ENCODE assay signal across 13 cellular contexts in the genomic region with DNA sequence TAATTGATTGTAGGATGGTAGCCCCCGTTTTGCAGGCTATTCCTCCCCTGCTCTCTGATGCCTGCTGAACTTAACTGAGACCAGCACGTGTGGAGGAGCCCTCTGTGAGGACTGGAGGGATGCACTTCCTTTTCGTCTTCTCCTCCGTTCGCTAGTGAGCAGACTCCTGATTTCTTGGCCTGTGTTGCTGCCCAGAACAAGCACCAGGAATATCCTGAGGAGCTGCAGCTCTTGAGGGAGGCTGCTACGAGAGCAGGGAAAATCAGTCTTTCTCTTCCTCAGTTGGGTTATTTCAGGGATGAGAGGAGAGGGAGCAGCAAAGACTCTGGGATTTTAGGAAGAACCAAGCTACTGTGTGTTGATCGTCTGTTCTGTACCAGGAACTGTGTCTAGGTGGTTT.
DNase-seq lines count a peak whose midpoint lies in the region; ATAC-seq, FAIRE-seq and TF ChIP-seq lines count a peak whose summit lies in the region.
"Had no signal": no experiment of that assay in that cellular context is flagged by ENCODE, and none has a peak within 500 bp of the region (broad histone marks: within the 10 kb centered on the region; RNA-seq: fewer than 3 reads in every experiment).

No MANE protein-coding gene starts in this region.

- H3K9me3 ChIP-seq in A549, result no peaks in the 10 kb centered on the region
- H3K9me3 ChIP-seq in naive thymus-derived CD4-positive, alpha-beta T cell (ENCODE audit: control insufficient read depth in 2 of 3, low read length in 3 of 3), result no peaks in the 10 kb centered on the region
- H3K9me3 ChIP-seq in osteoblast (ENCODE audit: low read depth, low read length), result no peaks in the 10 kb centered on the region
- H3K9me3 ChIP-seq in neuronal stem cell (replicated peaks in 1 of 2; ENCODE audit: control insufficient read depth in 2 of 2, insufficient read depth in 1 of 2, low read depth in 1 of 2, low read length in 2 of 2), result no peaks in the 10 kb centered on the region
- H3K9me3 ChIP-seq: SJCRH30 had no signal

- H3K27me3 Mint-ChIP-seq in Calu3 (ENCODE audit: unreplicated experiment) (no peaks in the 10 kb centered on the region), brain (peaks cover 3% of the 10 kb centered on the region)
- peaks cover 0 to 2% (median 0%) of the 10 kb centered on the region in 5 donors for H3K27me3 Mint-ChIP-seq in naive thymus-derived CD4-positive, alpha-beta T cell

- no peak overlapping the region for H3K18ac ChIP-seq in neuronal stem cell (ENCODE audit: low read length)

- H3K36me3 Mint-ChIP-seq in Calu3 (ENCODE audit: insufficient read depth, unreplicated experiment) (no peaks in the 10 kb centered on the region), brain (no peaks in the 10 kb centered on the region)
- peaks cover 0 to 3% (median 0%) of the 10 kb centered on the region in 5 donors for H3K36me3 Mint-ChIP-seq in naive thymus-derived CD4-positive, alpha-beta T cell

- H3K79me1 ChIP-seq in neuronal stem cell (ENCODE audit: low read depth, low read length), result no peaks in the 10 kb centered on the region

- no peak overlapping the region for H3K9ac ChIP-seq in neuronal stem cell (ENCODE audit: low read depth, low read length, poor library complexity)

- H3K4me3 Mint-ChIP-seq in Calu3 (ENCODE audit: low read depth, unreplicated experiment) (peak overlapping the region; percentile 4), brain (no peak overlapping the region)
- H3K4me3 Mint-ChIP-seq in naive thymus-derived CD4-positive, alpha-beta T cell, result peak overlapping the region in 9 of 10 donors; percentile 26 to 56 (median 49)

- H3K4me1 Mint-ChIP-seq in Calu3 (ENCODE audit: low read depth, unreplicated experiment), result peaks cover 78% of the 10 kb centered on the region
- peaks cover 50% of the 10 kb centered on the region for H3K4me1 Mint-ChIP-seq in brain
- peaks cover 27 to 84% (median 63%) of the 10 kb centered on the region in 7 donors for H3K4me1 Mint-ChIP-seq in naive thymus-derived CD4-positive, alpha-beta T cell

- intact Hi-C loops in Calu3 (cut with micrococcal nuclease; ENCODE audit: unreplicated experiment), result no loop called here
- intact Hi-C loops in naive thymus-derived CD4-positive, alpha-beta T cell (cut with micrococcal nuclease), result loop anchor here in 1 of 2 donors (5.0 kb wide), 1 partner anchor 73 kb away; a partner anchor contains a TSS

- H3K4me3 ChIP-seq in A549 (no peak overlapping the region), osteoblast (ENCODE audit: insufficient read depth, low read length) (no peak overlapping the region), neuronal stem cell (ENCODE audit: low read length in 2 of 2) (no peak overlapping the region)
- H3K4me3 ChIP-seq in naive thymus-derived CD4-positive, alpha-beta T cell (ENCODE audit: low read length), result no peak overlapping the region
- H3K4me3 ChIP-seq: SJCRH30 had no signal

- H3K27ac ChIP-seq in A549 (peak overlapping the region in 1 of 2 experiments; percentile 57; a peak in 2 of 6 replicates), osteoblast (ENCODE audit: low read depth, low read length) (no peak overlapping the region), neuronal stem cell (replicated peaks; ENCODE audit: low read length) (no peak overlapping the region)
- no peak overlapping the region for H3K27ac ChIP-seq in naive thymus-derived CD4-positive, alpha-beta T cell (ENCODE audit: low read depth, low read length)
- H3K27ac ChIP-seq: SJCRH30 had no signal

- no peaks in the 10 kb centered on the region for H4K20me1 ChIP-seq in osteoblast (ENCODE audit: insufficient read depth, low read length)

- POLR2A ChIA-PET in A549 (lab: Yijun Ruan, JAX), result no interaction called here
- POLR2A ChIA-PET in naive thymus-derived CD4-positive, alpha-beta T cell (lab: Charles Lee), result interaction anchor here (0.7 kb wide), 2 partner anchors 80 to 1425 kb away, joined by 3 read pairs; no protein-coding TSS in a partner anchor

- peak overlapping the region; percentile 79 for H3K27ac Mint-ChIP-seq in Calu3 (ENCODE audit: unreplicated experiment)
- peak overlapping the region in 3 of 5 experiments; percentile 19 to 59 (median 49) for H3K27ac Mint-ChIP-seq in brain
- peak overlapping the region; percentile 34 to 87 (median 63) for H3K27ac Mint-ChIP-seq in naive thymus-derived CD4-positive, alpha-beta T cell

- no peak overlapping the region for H2AK5ac ChIP-seq in neuronal stem cell (ENCODE audit: low read depth, low read length)

- H4K8ac ChIP-seq in neuronal stem cell (ENCODE audit: low read depth, low read length), result no peak overlapping the region

- DNase-seq in A549 (ENCODE audit: low read depth in 1 of 2, low spot score in 1 of 2), result no peak
- DNase-seq in Calu3, result no peak
- no peak for DNase-seq in naive thymus-derived CD4-positive, alpha-beta T cell
- DNase-seq in H4 (ENCODE audit: low spot score), result no peak
- no peak for DNase-seq in osteoblast (ENCODE audit: insufficient read length, low spot score, missing footprints)
- DNase-seq in HTR-8/SVneo (ENCODE audit: insufficient read length, low spot score), result no peak
- DNase-seq in neuronal stem cell (ENCODE audit: low spot score), result no peak
- DNase-seq: activated CD4-positive, alpha-beta T cell treated with anti-CD3 and anti-CD28 coated beads, Interleukin-2, amount 50 U/mL, for 4 hours; NCI-H446 treated with DMSO at 0.1 percent for 48 hours; stimulated activated CD4-positive, alpha-beta T cell treated with anti-CD3 and anti-CD28 coated beads, Interleukin-1b, Interleukin-23, amount 100 ng/mL, for 48 hours had no signal

- no peak overlapping the region for H3K23ac ChIP-seq in neuronal stem cell (ENCODE audit: low read depth, low read length, poor library complexity)

- no peak overlapping the region for H4K91ac ChIP-seq in neuronal stem cell (ENCODE audit: low read depth, low read length, poor library complexity)

- H3K79me2 ChIP-seq in osteoblast (ENCODE audit: insufficient read depth, low read length), result no peaks in the 10 kb centered on the region

- WGBS in A549 (ENCODE audit: missing lambda C conversion rate), result 76% methylated on average over 7 of the region's 7 CpGs
- no CpG with 5 or more reads among the region's 7 CpGs for WGBS in neuronal stem cell (ENCODE audit: extremely low coverage in 2 of 2, insufficient read length in 2 of 2, insufficient replicate concordance in 1 of 2), 2 donors

- H3K9me3 Mint-ChIP-seq in Calu3 (ENCODE audit: low read depth, unreplicated experiment) (no peaks in the 10 kb centered on the region), brain (no peaks in the 10 kb centered on the region)
- no peaks in the 10 kb centered on the region for H3K9me3 Mint-ChIP-seq in naive thymus-derived CD4-positive, alpha-beta T cell

- H3K36me3 ChIP-seq in naive thymus-derived CD4-positive, alpha-beta T cell (ENCODE audit: control insufficient read depth in 2 of 3, insufficient read depth in 3 of 3, low read length in 3 of 3), result no peaks in the 10 kb centered on the region
- no peaks in the 10 kb centered on the region for H3K36me3 ChIP-seq in osteoblast (ENCODE audit: insufficient read depth, low read length)
- no peaks in the 10 kb centered on the region for H3K36me3 ChIP-seq in neuronal stem cell (replicated peaks in 1 of 2; ENCODE audit: control insufficient read depth in 2 of 2, insufficient read depth in 2 of 2, low read length in 2 of 2)
- H3K36me3 ChIP-seq: SJCRH30 had no signal

- H3K14ac ChIP-seq in neuronal stem cell (ENCODE audit: low read length), result no peak overlapping the region

- no peaks in the 10 kb centered on the region for H3K27me3 ChIP-seq in naive thymus-derived CD4-positive, alpha-beta T cell (ENCODE audit: control insufficient read depth in 2 of 2, insufficient read depth in 2 of 2, low read length in 2 of 2)
- H3K27me3 ChIP-seq in osteoblast (ENCODE audit: insufficient read depth, low read length) (no peaks in the 10 kb centered on the region), neuronal stem cell (ENCODE audit: control insufficient read depth in 3 of 3, insufficient read depth in 3 of 3, low read depth in 1 of 3, low read length in 3 of 3) (no peaks in the 10 kb centered on the region)
- H3K27me3 ChIP-seq: SJCRH30 had no signal

- no peak for TF ChIP-seq RAD21 in A549 (conservative IDR thresholded peaks at IDR 0.05 in 1 of 2, IDR thresholded peaks at IDR 0.05 in 1 of 2)

- H2BK5ac ChIP-seq in neuronal stem cell (ENCODE audit: low read length), result no peak overlapping the region

- no peak for TF ChIP-seq EP300 in A549 (IDR thresholded peaks at IDR 0.05)

- H2BK120ac ChIP-seq in neuronal stem cell (ENCODE audit: low read depth, low read length), result no peak overlapping the region

- CTCF ChIA-PET in A549 (lab: Yijun Ruan, JAX) (interaction anchor here (0.7 to 3.3 kb wide), 12 partner anchors 9 to 129 kb away, joined by 3 to 16 read pairs (median 4); a partner anchor contains a TSS), Calu3 (lab: Charles Lee) (interaction anchor here (1.1 to 2.1 kb wide), 8 partner anchors 9 to 74 kb away, joined by 3 to 14 read pairs (median 6); a partner anchor contains a TSS)
- CTCF ChIA-PET in naive thymus-derived CD4-positive, alpha-beta T cell (lab: Charles Lee), result interaction anchor here (1.1 to 1.4 kb wide), 2 partner anchors 22 to 37 kb away, joined by 3 to 6 read pairs; no protein-coding TSS in a partner anchor

- no peak overlapping the region for H3K4ac ChIP-seq in neuronal stem cell (ENCODE audit: low read length)

- H2AFZ ChIP-seq in osteoblast (ENCODE audit: low read length) (no peak overlapping the region), neuronal stem cell (ENCODE audit: low read length) (no peak overlapping the region)

- no peak for ATAC-seq in A549
- no peak for ATAC-seq in naive thymus-derived CD4-positive, alpha-beta T cell
- ATAC-seq: esophagus mucosa had no signal

- no TSS peak for BruUV-seq in Calu3 (replicated peaks; lab: Mats Ljungman, UMichigan)

- no peak overlapping the region for H2BK15ac ChIP-seq in neuronal stem cell (ENCODE audit: low read length)

- no peak overlapping the region for H2BK12ac ChIP-seq in neuronal stem cell (ENCODE audit: low read length)

- FAIRE-seq in A549 (lab: Jason Lieb, UNC) (no peak), HTR-8/SVneo (lab: Jason Lieb, UNC) (no peak)

- TF ChIP-seq CTCF in A549 (IDR thresholded peaks at IDR 0.05) (no peak), Calu3 (IDR thresholded peaks at IDR 0.05; ENCODE audit: unreplicated experiment) (no peak), brain (conservative IDR thresholded peaks at IDR 0.05) (no peak), osteoblast (IDR thresholded peaks at IDR 0.05; ENCODE audit: extremely low read depth, low read depth, low read length) (no peak)

- peaks cover 31% of the 10 kb centered on the region for H3K4me1 ChIP-seq in A549
- peaks cover 11 to 43% of the 10 kb centered on the region in 2 donors for H3K4me1 ChIP-seq in naive thymus-derived CD4-positive, alpha-beta T cell (ENCODE audit: control insufficient read depth in 2 of 2, insufficient read depth in 2 of 2, low read length in 2 of 2)
- H3K4me1 ChIP-seq in osteoblast (ENCODE audit: insufficient read depth, low read length), result peaks cover 16% of the 10 kb centered on the region
- peaks cover 9 to 14% of the 10 kb centered on the region in 2 donors for H3K4me1 ChIP-seq in neuronal stem cell (ENCODE audit: control insufficient read depth in 2 of 2, insufficient read depth in 1 of 2, low read depth in 1 of 2, low read length in 2 of 2)

- no peak for TF ChIP-seq POLR2A in A549 (IDR thresholded peaks at IDR 0.05; ENCODE audit: low read length)

- H3K4me2 ChIP-seq in A549 (0 out of 3 replicates have a peak overlapping the region, but pooled peaks have one; percentile 12), osteoblast (ENCODE audit: insufficient read depth, low read length) (no peak overlapping the region), neuronal stem cell (ENCODE audit: insufficient read depth, low read length, poor library complexity, severe bottlenecking) (no peak overlapping the region)

Comparison
In these comparisons a context has a peak if more than half of its experiments do, and no peak if none do; other contexts are left out.
1. H3K4me3 Mint-ChIP-seq: peak in Calu3 (single experiment) and naive thymus-derived CD4-positive, alpha-beta T cell (9 of 10); none in brain (0 of 5).
2. Peak in every context shown above with its lines, with median percentiles within 50 percentile points of each other: H3K27ac Mint-ChIP-seq.